1 cellular context compared by ENCODE assay signal in the genomic region with DNA sequence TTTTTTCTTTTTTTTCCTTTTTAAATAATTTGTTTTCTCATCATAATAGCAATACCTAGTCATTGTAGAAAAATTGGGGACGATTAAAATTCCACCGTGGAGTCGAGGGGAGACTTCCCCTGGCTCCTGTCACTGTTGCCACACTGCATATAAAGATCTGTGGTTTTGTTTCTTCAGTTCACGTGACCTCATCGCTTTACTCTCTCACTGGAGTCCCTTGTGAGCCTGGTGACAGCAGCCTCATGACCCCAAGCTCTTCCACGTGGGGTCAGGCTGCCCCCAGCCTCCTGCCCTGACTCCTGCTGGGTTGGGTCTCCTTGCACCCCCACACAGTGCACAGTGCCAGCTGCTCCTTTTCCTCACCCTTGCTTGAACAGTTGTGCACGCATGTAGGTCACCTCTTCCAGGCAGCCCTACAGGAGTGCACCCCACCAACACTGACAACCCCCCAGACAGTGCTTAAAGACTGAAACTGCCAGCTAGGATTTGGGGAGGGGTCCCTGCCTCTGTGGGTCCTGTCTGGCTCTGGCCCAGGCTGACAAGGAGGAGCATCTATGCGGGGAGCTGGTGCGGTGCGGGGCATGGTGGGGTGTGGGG.
TF ChIP-seq lines count a peak whose summit lies in the region.

No MANE protein-coding gene starts in this region.

TF ChIP-seq in K562, 482 proteins besides CTCF, POLR2A, EP300 and RAD21 (continued from another document):
- TF ChIP-seq, protein P1, sequence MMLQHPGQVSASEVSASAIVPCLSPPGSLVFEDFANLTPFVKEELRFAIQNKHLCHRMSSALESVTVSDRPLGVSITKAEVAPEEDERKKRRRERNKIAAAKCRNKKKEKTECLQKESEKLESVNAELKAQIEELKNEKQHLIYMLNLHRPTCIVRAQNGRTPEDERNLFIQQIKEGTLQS (IDR thresholded peaks at IDR 0.05), result no peak
- TF ChIP-seq, protein P1 (CRISPR knock-in tag; conservative IDR thresholded peaks at IDR 0.05), result no peak
- TF ChIP-seq ZNF354B (CRISPR knock-in tag; IDR thresholded peaks at IDR 0.05) (no peak), ZNF311 (CRISPR knock-in tag; IDR thresholded peaks at IDR 0.05) (no peak), ZNF699 (CRISPR knock-in tag; IDR thresholded peaks at IDR 0.05; ENCODE audit: insufficient replicate concordance) (no peak), CHD4 (IDR thresholded peaks at IDR 0.05; ENCODE audit: insufficient read depth, insufficient replicate concordance, low read depth, low read length, poor library complexity, severe bottlenecking) (peak; percentile 28), ZNF444 (CRISPR knock-in tag; IDR thresholded peaks at IDR 0.05) (no peak), ZNF165 (CRISPR knock-in tag; IDR thresholded peaks at IDR 0.05; ENCODE audit: borderline replicate concordance) (no peak), SMARCA5 (IDR thresholded peaks at IDR 0.05) (peak; percentile 42; the same call in 1 of the 2 replicates), ZC3H4 (CRISPR knock-in tag; IDR thresholded peaks at IDR 0.05; ENCODE audit: borderline replicate concordance) (no peak), TCF7L2 (IDR thresholded peaks at IDR 0.05; ENCODE audit: low read depth, low read length) (no peak), TFE3 (CRISPR knock-in tag; IDR thresholded peaks at IDR 0.05) (peak; percentile 52; the same call in 1 of the 2 replicates), ZNF449 (CRISPR knock-in tag; IDR thresholded peaks at IDR 0.05) (no peak), ZNF324 (CRISPR knock-in tag; IDR thresholded peaks at IDR 0.05) (no peak), FOXK2 (conservative IDR thresholded peaks at IDR 0.05 in 1 of 2, IDR thresholded peaks at IDR 0.05 in 1 of 2; ENCODE audit: low read depth in 2 of 2) (no peak), MAFK (IDR thresholded peaks at IDR 0.05; ENCODE audit: low read length) (no peak), ZNF436 (CRISPR knock-in tag; IDR thresholded peaks at IDR 0.05) (peak; percentile 90), EHMT2 (IDR thresholded peaks at IDR 0.05) (no peak), BCL6 (CRISPR knock-in tag; IDR thresholded peaks at IDR 0.05) (no peak), ZNF780A (CRISPR knock-in tag; IDR thresholded peaks at IDR 0.05) (no peak), NFYB (IDR thresholded peaks at IDR 0.05; ENCODE audit: extremely low read depth, insufficient read length) (no peak), KDM1A (IDR thresholded peaks at IDR 0.05) (peak; percentile 54 to 72; a peak in 3 of 4 replicates), KDM4B (IDR thresholded peaks at IDR 0.05; ENCODE audit: borderline replicate concordance in 2 of 2, low read depth in 1 of 2) (no peak), ZZZ3 (IDR thresholded peaks at IDR 0.05) (no peak), NBN (IDR thresholded peaks at IDR 0.05; ENCODE audit: low read depth) (no peak), SREBF1 (IDR thresholded peaks at IDR 0.05; ENCODE audit: borderline replicate concordance, low read depth, low read length) (no peak), ZNF717 (CRISPR knock-in tag; IDR thresholded peaks at IDR 0.05) (no peak), BCOR (IDR thresholded peaks at IDR 0.05) (peak; percentile 92), ZFP36 (IDR thresholded peaks at IDR 0.05; ENCODE audit: low read depth, low read length, partially characterized antibody) (peak; percentile 98), ETV6 (IDR thresholded peaks at IDR 0.05; ENCODE audit: borderline replicate concordance in 1 of 2, low read depth in 2 of 2, low read length in 1 of 2) (no peak), ETV6 (CRISPR knock-in tag; IDR thresholded peaks at IDR 0.05; ENCODE audit: borderline replicate concordance) (no peak)
- TF ChIP-seq, protein P2, sequence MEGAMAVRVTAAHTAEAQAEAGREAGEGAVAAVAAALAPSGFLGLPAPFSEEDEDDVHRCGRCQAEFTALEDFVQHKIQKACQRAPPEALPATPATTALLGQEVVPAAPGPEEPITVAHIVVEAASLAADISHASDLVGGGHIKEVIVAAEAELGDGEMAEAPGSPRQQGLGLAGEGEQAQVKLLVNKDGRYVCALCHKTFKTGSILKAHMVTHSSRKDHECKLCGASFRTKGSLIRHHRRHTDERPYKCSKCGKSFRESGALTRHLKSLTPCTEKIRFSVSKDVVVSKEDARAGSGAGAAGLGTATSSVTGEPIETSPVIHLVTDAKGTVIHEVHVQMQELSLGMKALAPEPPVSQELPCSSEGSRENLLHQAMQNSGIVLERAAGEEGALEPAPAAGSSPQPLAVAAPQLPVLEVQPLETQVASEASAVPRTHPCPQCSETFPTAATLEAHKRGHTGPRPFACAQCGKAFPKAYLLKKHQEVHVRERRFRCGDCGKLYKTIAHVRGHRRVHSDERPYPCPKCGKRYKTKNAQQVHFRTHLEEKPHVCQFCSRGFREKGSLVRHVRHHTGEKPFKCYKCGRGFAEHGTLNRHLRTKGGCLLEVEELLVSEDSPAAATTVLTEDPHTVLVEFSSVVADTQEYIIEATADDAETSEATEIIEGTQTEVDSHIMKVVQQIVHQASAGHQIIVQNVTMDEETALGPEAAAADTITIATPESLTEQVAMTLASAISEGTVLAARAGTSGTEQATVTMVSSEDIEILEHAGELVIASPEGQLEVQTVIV (CRISPR knock-in tag; IDR thresholded peaks at IDR 0.05; ENCODE audit: borderline replicate concordance), result no peak
- TF ChIP-seq, protein P3, sequence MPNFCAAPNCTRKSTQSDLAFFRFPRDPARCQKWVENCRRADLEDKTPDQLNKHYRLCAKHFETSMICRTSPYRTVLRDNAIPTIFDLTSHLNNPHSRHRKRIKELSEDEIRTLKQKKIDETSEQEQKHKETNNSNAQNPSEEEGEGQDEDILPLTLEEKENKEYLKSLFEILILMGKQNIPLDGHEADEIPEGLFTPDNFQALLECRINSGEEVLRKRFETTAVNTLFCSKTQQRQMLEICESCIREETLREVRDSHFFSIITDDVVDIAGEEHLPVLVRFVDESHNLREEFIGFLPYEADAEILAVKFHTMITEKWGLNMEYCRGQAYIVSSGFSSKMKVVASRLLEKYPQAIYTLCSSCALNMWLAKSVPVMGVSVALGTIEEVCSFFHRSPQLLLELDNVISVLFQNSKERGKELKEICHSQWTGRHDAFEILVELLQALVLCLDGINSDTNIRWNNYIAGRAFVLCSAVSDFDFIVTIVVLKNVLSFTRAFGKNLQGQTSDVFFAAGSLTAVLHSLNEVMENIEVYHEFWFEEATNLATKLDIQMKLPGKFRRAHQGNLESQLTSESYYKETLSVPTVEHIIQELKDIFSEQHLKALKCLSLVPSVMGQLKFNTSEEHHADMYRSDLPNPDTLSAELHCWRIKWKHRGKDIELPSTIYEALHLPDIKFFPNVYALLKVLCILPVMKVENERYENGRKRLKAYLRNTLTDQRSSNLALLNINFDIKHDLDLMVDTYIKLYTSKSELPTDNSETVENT (CRISPR knock-in tag; IDR thresholded peaks at IDR 0.05), result no peak
- TF ChIP-seq, protein P4, sequence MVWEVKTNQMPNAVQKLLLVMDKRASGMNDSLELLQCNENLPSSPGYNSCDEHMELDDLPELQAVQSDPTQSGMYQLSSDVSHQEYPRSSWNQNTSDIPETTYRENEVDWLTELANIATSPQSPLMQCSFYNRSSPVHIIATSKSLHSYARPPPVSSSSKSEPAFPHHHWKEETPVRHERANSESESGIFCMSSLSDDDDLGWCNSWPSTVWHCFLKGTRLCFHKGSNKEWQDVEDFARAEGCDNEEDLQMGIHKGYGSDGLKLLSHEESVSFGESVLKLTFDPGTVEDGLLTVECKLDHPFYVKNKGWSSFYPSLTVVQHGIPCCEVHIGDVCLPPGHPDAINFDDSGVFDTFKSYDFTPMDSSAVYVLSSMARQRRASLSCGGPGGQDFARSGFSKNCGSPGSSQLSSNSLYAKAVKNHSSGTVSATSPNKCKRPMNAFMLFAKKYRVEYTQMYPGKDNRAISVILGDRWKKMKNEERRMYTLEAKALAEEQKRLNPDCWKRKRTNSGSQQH (CRISPR knock-in tag; IDR thresholded peaks at IDR 0.05), result no peak
- TF ChIP-seq, protein P5, sequence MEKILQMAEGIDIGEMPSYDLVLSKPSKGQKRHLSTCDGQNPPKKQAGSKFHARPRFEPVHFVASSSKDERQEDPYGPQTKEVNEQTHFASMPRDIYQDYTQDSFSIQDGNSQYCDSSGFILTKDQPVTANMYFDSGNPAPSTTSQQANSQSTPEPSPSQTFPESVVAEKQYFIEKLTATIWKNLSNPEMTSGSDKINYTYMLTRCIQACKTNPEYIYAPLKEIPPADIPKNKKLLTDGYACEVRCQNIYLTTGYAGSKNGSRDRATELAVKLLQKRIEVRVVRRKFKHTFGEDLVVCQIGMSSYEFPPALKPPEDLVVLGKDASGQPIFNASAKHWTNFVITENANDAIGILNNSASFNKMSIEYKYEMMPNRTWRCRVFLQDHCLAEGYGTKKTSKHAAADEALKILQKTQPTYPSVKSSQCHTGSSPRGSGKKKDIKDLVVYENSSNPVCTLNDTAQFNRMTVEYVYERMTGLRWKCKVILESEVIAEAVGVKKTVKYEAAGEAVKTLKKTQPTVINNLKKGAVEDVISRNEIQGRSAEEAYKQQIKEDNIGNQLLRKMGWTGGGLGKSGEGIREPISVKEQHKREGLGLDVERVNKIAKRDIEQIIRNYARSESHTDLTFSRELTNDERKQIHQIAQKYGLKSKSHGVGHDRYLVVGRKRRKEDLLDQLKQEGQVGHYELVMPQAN (IDR thresholded peaks at IDR 0.05; ENCODE audit: borderline replicate concordance), result no peak
- TF ChIP-seq, protein P6, sequence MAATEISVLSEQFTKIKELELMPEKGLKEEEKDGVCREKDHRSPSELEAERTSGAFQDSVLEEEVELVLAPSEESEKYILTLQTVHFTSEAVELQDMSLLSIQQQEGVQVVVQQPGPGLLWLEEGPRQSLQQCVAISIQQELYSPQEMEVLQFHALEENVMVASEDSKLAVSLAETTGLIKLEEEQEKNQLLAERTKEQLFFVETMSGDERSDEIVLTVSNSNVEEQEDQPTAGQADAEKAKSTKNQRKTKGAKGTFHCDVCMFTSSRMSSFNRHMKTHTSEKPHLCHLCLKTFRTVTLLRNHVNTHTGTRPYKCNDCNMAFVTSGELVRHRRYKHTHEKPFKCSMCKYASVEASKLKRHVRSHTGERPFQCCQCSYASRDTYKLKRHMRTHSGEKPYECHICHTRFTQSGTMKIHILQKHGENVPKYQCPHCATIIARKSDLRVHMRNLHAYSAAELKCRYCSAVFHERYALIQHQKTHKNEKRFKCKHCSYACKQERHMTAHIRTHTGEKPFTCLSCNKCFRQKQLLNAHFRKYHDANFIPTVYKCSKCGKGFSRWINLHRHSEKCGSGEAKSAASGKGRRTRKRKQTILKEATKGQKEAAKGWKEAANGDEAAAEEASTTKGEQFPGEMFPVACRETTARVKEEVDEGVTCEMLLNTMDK (IDR thresholded peaks at IDR 0.05; ENCODE audit: borderline replicate concordance, insufficient read depth, low read depth, low read length, poor library complexity, severe bottlenecking), result no peak
- TF ChIP-seq, protein P7, sequence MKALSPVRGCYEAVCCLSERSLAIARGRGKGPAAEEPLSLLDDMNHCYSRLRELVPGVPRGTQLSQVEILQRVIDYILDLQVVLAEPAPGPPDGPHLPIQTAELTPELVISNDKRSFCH (CRISPR knock-in tag; IDR thresholded peaks at IDR 0.05), result no peak
- TF ChIP-seq, protein P7 (tag; IDR thresholded peaks at IDR 0.05), result no peak
